22 cellular contexts compared by ENCODE assay signal in genomic region chr20:32532246-32532645, GRCh38. TPM values are rescaled to one million over a fixed set of nuclear protein-coding genes. Genes with fewer than 3 reads are reported as not detected.
DNase-seq lines count a peak whose midpoint lies in the region; ATAC-seq and TF ChIP-seq lines count a peak whose summit lies in the region.
"Had no signal": no experiment of that assay in that cellular context is flagged by ENCODE, and none has a peak within 500 bp of the region (broad histone marks: within the 10 kb centered on the region; RNA-seq: fewer than 3 reads in every experiment).

No MANE protein-coding gene starts in this region.

- intact Hi-C loops in left ventricle myocardium superior (cut with micrococcal nuclease), result no loop called here
- intact Hi-C loops in heart left ventricle (cut with DNase I), result loop anchor here in 2 of 10 donors (10.0 kb wide), 1 partner anchor 53 kb away; the partner anchor contains the start of gene NOL4L (in 2 of the 2)
- intact Hi-C loops in activated CD8-positive, alpha-beta T cell treated with anti-CD3 and anti-CD28 coated beads for 36 hours (cut with micrococcal nuclease), result no loop called here
- intact Hi-C loops in lower lobe of right lung (cut with DNase I), result no loop called here

- no peak overlapping the region for H3K4me3 Mint-ChIP-seq in activated CD8-positive, alpha-beta T cell treated with anti-CD3 and anti-CD28 coated beads for 36 hours

- H3K9me3 ChIP-seq in heart left ventricle (no peaks in the 10 kb centered on the region), lower lobe of right lung (no peaks in the 10 kb centered on the region)
- H3K9me3 ChIP-seq: BLaER1, Peyer's patch, tibial nerve had no signal

- no peak for ATAC-seq in left ventricle myocardium superior
- ATAC-seq in heart left ventricle, result no peak
- no peak for ATAC-seq in activated CD8-positive, alpha-beta T cell treated with anti-CD3 and anti-CD28 coated beads for 36 hours
- ATAC-seq in lower lobe of right lung, result no peak
- ATAC-seq: left cardiac atrium had no signal

- TF ChIP-seq POLR2A in heart left ventricle (IDR thresholded peaks at IDR 0.05), result no peak

- H3K4me1 Mint-ChIP-seq in activated CD8-positive, alpha-beta T cell treated with anti-CD3 and anti-CD28 coated beads for 36 hours (ENCODE audit: low read depth), result peaks cover 79% of the 10 kb centered on the region

- POLR2A ChIA-PET in activated CD8-positive, alpha-beta T cell treated with anti-CD3 and anti-CD28 coated beads for 36 hours (lab: Charles Lee), result interaction anchor here (1.0 to 1.3 kb wide), 3 partner anchors 8 to 58 kb away, joined by 3 to 8 read pairs (median 4); no protein-coding TSS in a partner anchor

- H3K27me3 Mint-ChIP-seq in activated CD8-positive, alpha-beta T cell treated with anti-CD3 and anti-CD28 coated beads for 36 hours, result no peaks in the 10 kb centered on the region

- H3K27me3 ChIP-seq in heart left ventricle, result no peaks in the 10 kb centered on the region
- H3K27me3 ChIP-seq in lower lobe of right lung (ENCODE audit: low read depth), result no peaks in the 10 kb centered on the region
- H3K27me3 ChIP-seq in H7 (ENCODE audit: control insufficient read depth, insufficient read depth, low read length), result peaks cover 8% of the 10 kb centered on the region
- H3K27me3 ChIP-seq: BLaER1, Peyer's patch, tibial nerve had no signal

- DNase-seq in left ventricle myocardium superior, result peak; percentile 1
- no peak for DNase-seq in heart left ventricle
- no peak for DNase-seq in activated CD8-positive, alpha-beta T cell treated with anti-CD3 and anti-CD28 coated beads for 36 hours
- peak; percentile 10 for DNase-seq in lower lobe of right lung
- DNase-seq in Kasumi-1 (lab: John Stamatoyannopoulos, UW), result no peak
- DNase-seq in H7, result no peak
- no peak for DNase-seq in AML-193 (lab: John Stamatoyannopoulos, UW)
- DNase-seq: activated gamma-delta T cell treated with Interleukin-2 at 50 U/mL for 16 hours; effector CD4-positive, alpha-beta T cell; head of caudate nucleus; IMR-90; left cardiac atrium; mesenchymal stem cell; NCI-H1092 treated with DMSO at 0.1 percent for 48 hours; NCI-H2029; nucleus accumbens; Peyer's patch; SHP77 treated with DMSO at 0.1 percent for 48 hours; T1000; WERI-Rb-1 had no signal

- H3K36me3 Mint-ChIP-seq in activated CD8-positive, alpha-beta T cell treated with anti-CD3 and anti-CD28 coated beads for 36 hours (ENCODE audit: low read depth), result peaks cover 3% of the 10 kb centered on the region

- H3K36me3 ChIP-seq in heart left ventricle (no peaks in the 10 kb centered on the region), lower lobe of right lung (no peaks in the 10 kb centered on the region), H7 (replicated peaks; ENCODE audit: control insufficient read depth, insufficient read depth, low read length) (no peaks in the 10 kb centered on the region)
- H3K36me3 ChIP-seq: BLaER1, Peyer's patch, tibial nerve, WERI-Rb-1 had no signal

- peaks cover 0 to 33% (median 19%) of the 10 kb centered on the region in 12 donors for H3K4me1 ChIP-seq in heart left ventricle
- peaks cover 21% of the 10 kb centered on the region for H3K4me1 ChIP-seq in lower lobe of right lung

- H3K27ac Mint-ChIP-seq in activated CD8-positive, alpha-beta T cell treated with anti-CD3 and anti-CD28 coated beads for 36 hours, result peak overlapping the region; percentile 63

- WGBS in heart left ventricle, 4 donors, result 95 to 97% (median 96%) methylated on average over 7 of the region's 7 CpGs

- no peak overlapping the region for H3K27ac ChIP-seq in heart left ventricle
- no peak overlapping the region for H3K27ac ChIP-seq in lower lobe of right lung
- H3K27ac ChIP-seq: BLaER1, Peyer's patch, tibial nerve, WERI-Rb-1 had no signal

- TF ChIP-seq CTCF in heart left ventricle (IDR thresholded peaks at IDR 0.05) (no peak), lower lobe of right lung (IDR thresholded peaks at IDR 0.05) (no peak)
- TF ChIP-seq CTCF in activated CD8-positive, alpha-beta T cell treated with anti-CD3 and anti-CD28 coated beads for 36 hours (IDR thresholded peaks at IDR 0.05), result no peak

- H3K4me3 ChIP-seq in heart left ventricle (no peak overlapping the region), lower lobe of right lung (no peak overlapping the region), H7 (ENCODE audit: insufficient read depth, low read depth, low read length) (no peak overlapping the region)
- H3K4me3 ChIP-seq: BLaER1, Peyer's patch, tibial nerve had no signal

- no peaks in the 10 kb centered on the region for H3K9me3 Mint-ChIP-seq in activated CD8-positive, alpha-beta T cell treated with anti-CD3 and anti-CD28 coated beads for 36 hours

- CTCF ChIA-PET in activated CD8-positive, alpha-beta T cell treated with anti-CD3 and anti-CD28 coated beads for 36 hours (lab: Charles Lee), result interaction anchor here (1.2 to 7.6 kb wide), 2 partner anchors 9 to 142 kb away, joined by 3 to 88 read pairs; partner anchors contain the start of gene C20orf203

RNA-seq across cellular contexts. Expression of gene NOL4L, which starts 52.9 kb away (rescaled TPM):
- total RNA-seq in left ventricle myocardium superior, result 5.2 TPM
- 10 to 100 TPM in 2 of 9 donors, 1 to 10 TPM in 7; 3.1 to 15.0 (median 6.7) TPM for total RNA-seq in heart left ventricle
- 1 to 10 TPM; 2.6 to 7.4 TPM for polyA plus RNA-seq in heart left ventricle
- total RNA-seq in activated CD8-positive, alpha-beta T cell treated with anti-CD3 and anti-CD28 coated beads for 36 hours, result 10 to 100 TPM; 23.3 to 23.9 TPM
- total RNA-seq in lower lobe of right lung, result 14.3 TPM
- 26.6 and 28.1 TPM in 2 replicates for total RNA-seq in H7 (2014; rRNA removed; shearing (Covaris generic))

Comparison
In these comparisons a context has a peak if more than half of its experiments do, and no peak if none do; other contexts are left out.
1. DNase-seq: peak in left ventricle myocardium superior (single experiment) and lower lobe of right lung (single experiment); none in heart left ventricle (0 of 5), activated CD8-positive, alpha-beta T cell treated with anti-CD3 and anti-CD28 coated beads for 36 hours (single experiment), Kasumi-1 (0 of 2), H7 (single experiment) and AML-193 (0 of 2).